8 cellular contexts compared by ENCODE assay signal in genomic region chr19:1273263-1274041, GRCh38. TPM values are rescaled to one million over a fixed set of nuclear protein-coding genes. Genes with fewer than 3 reads are reported as not detected.
A peak's percentile ranks its signal among the peaks of the same experiment; 100 is the strongest.
DNase-seq lines count a peak whose midpoint lies in the region; ATAC-seq and TF ChIP-seq lines count a peak whose summit lies in the region.

No MANE protein-coding gene starts in this region.

- peaks cover 18% of the 10 kb centered on the region for H3K4me1 Mint-ChIP-seq in MCF 10A (ENCODE audit: insufficient read depth, unreplicated experiment)

- no peak for TF ChIP-seq RAD21 in IMR-90 (IDR thresholded peaks at IDR 0.05; ENCODE audit: low read length)

- no peaks in the 10 kb centered on the region for H3K9me3 ChIP-seq in BLaER1
- no peaks in the 10 kb centered on the region for H3K9me3 ChIP-seq in IMR-90 (ENCODE audit: control insufficient read depth, insufficient read depth, low read length)
- no peaks in the 10 kb centered on the region for H3K9me3 ChIP-seq in muscle layer of colon (ENCODE audit: low read length)

- H2AFZ ChIP-seq in IMR-90 (replicated peaks; ENCODE audit: low read length, poor library complexity), result no peak overlapping the region

- intact Hi-C loops in IMR-90 (cut with micrococcal nuclease) (no loop called here), MCF 10A (cut with micrococcal nuclease) (loop anchor here (10.0 kb wide), 1 partner anchor 111 kb away; the partner anchor contains the start of gene NDUFS7)

- H3K56ac ChIP-seq in IMR-90 (ENCODE audit: extremely low read depth, insufficient read depth, low read length), result no peak overlapping the region

- H3K79me1 ChIP-seq in IMR-90 (ENCODE audit: low read depth in 1 of 2, low read length in 2 of 2), result peaks cover 22 to 70% of the 10 kb centered on the region in 2 experiments; a peak in 3 of 4 replicates

- POLR2A ChIA-PET in IMR-90 (lab: Charles Lee; ENCODE audit: unreplicated experiment) (interaction anchor here (1.0 kb wide), 1 partner anchor 20 kb away, joined by 4 read pairs; no protein-coding TSS in a partner anchor), MCF 10A (lab: Yijun Ruan, JAX) (interaction anchor here (0.5 to 2.9 kb wide), 12 partner anchors 11 to 698 kb away, joined by 3 to 15 read pairs (median 3); partner anchors contain the start of gene ATP5F1D)

- CTCF ChIA-PET in IMR-90 (lab: Yijun Ruan, JAX) (interaction anchor here (0.6 kb wide), 1 partner anchor 42 kb away, joined by 5 read pairs; no protein-coding TSS in a partner anchor), MCF 10A (lab: Yijun Ruan, JAX) (interaction anchor here (0.8 to 1.9 kb wide), 3 partner anchors 29 to 177 kb away, joined by 3 to 20 read pairs (median 5); no protein-coding TSS in a partner anchor)

- H3K27me3 Mint-ChIP-seq in MCF 10A (ENCODE audit: insufficient read depth, unreplicated experiment), result no peaks in the 10 kb centered on the region

- H3K23ac ChIP-seq in IMR-90 (ENCODE audit: low read depth, low read length), result peak overlapping the region; percentile 59; the same call in 1 of the 2 replicates

- no peaks in the 10 kb centered on the region for H3K27me3 ChIP-seq in BLaER1
- no peaks in the 10 kb centered on the region for H3K27me3 ChIP-seq in IMR-90 (ENCODE audit: control insufficient read depth, insufficient read depth, low read length)
- no peaks in the 10 kb centered on the region for H3K27me3 ChIP-seq in muscle layer of colon (ENCODE audit: control insufficient read depth in 1 of 2, insufficient read depth in 2 of 2, low read length in 2 of 2)

- no TSS peak for BruUV-seq in IMR-90 (replicated peaks; lab: Mats Ljungman, UMichigan)
- no TSS peak for BruUV-seq in MCF 10A (replicated peaks; lab: Mats Ljungman, UMichigan)

- in situ Hi-C loops in IMR-90 (cut with MboI; ENCODE audit: low sequenced_read_pairs), result no loop called here

- H3K18ac ChIP-seq in IMR-90 (ENCODE audit: low read depth, low read length), result no peak overlapping the region

- H2AK5ac ChIP-seq in IMR-90 (ENCODE audit: low read depth, low read length), result no peak overlapping the region

- no peak overlapping the region for H2BK120ac ChIP-seq in IMR-90 (ENCODE audit: low read depth, low read length)

- no peak for TF ChIP-seq CTCF in IMR-90 (conservative IDR thresholded peaks at IDR 0.05; ENCODE audit: low read depth, low read length)
- no peak for TF ChIP-seq CTCF in MCF 10A (IDR thresholded peaks at IDR 0.05; ENCODE audit: unreplicated experiment)

- no peak for ATAC-seq in IMR-90 (ENCODE audit: low read depth)

- H3K4me3 Mint-ChIP-seq in MCF 10A (ENCODE audit: unreplicated experiment), result peak overlapping the region; percentile 77

- DNase-seq in IMR-90 (no peak), MCF 10A (ENCODE audit: unreplicated experiment) (no peak), NCI-H69 (lab: John Stamatoyannopoulos, UW) (no peak), HT-29 (ENCODE audit: low spot score) (no peak), T-helper 9 cell (no peak), NCI-H1694 (lab: John Stamatoyannopoulos, UW) (no peak)

- H3K27ac Mint-ChIP-seq in MCF 10A (ENCODE audit: low read depth, unreplicated experiment), result no peak overlapping the region

- WGBS in IMR-90 (ENCODE audit: extremely low coverage in 2 of 2, insufficient read length in 1 of 2), 2 experiments, result 87% methylated on average over 19 of the region's 25 CpGs; no CpG with 5 or more reads in 1 of the 2 experiments

- no peak overlapping the region for H4K5ac ChIP-seq in IMR-90 (ENCODE audit: low read depth, low read length)

- no peak overlapping the region for H3K14ac ChIP-seq in IMR-90 (replicated peaks; ENCODE audit: low read depth, low read length)

- no peak overlapping the region for H2BK15ac ChIP-seq in IMR-90 (ENCODE audit: low read depth, low read length)

- H2AK9ac ChIP-seq in IMR-90 (replicated peaks; ENCODE audit: low read depth, low read length, poor library complexity), result peak overlapping the region; percentile 13

- H3K36me3 ChIP-seq in BLaER1 (peaks cover 64% of the 10 kb centered on the region), IMR-90 (ENCODE audit: control insufficient read depth, insufficient read depth, low read length) (peaks cover 47% of the 10 kb centered on the region), muscle layer of colon (ENCODE audit: insufficient read depth, low read length) (peaks cover 45% of the 10 kb centered on the region)

- no peaks in the 10 kb centered on the region; the same call in 1 of the 2 replicates for H3K9me1 ChIP-seq in IMR-90 (ENCODE audit: insufficient read depth, low read length)

- peak overlapping the region; percentile 99; the same call in 1 of the 2 replicates for H3K4me2 ChIP-seq in BLaER1
- no peak overlapping the region for H3K4me2 ChIP-seq in IMR-90 (ENCODE audit: low read depth, low read length)

- H4K20me1 ChIP-seq in BLaER1 (peaks cover 72% of the 10 kb centered on the region), IMR-90 (ENCODE audit: insufficient read depth, low read length) (peaks cover 72% of the 10 kb centered on the region)

- H3K4me3 ChIP-seq in BLaER1 (no peak overlapping the region), IMR-90 (ENCODE audit: insufficient read depth, low read depth, low read length) (no peak overlapping the region), muscle layer of colon (ENCODE audit: low read depth in 1 of 2, low read length in 2 of 2) (peak overlapping the region in 1 of 2 donors; percentile 11)

- no peaks in the 10 kb centered on the region for H3K9me3 Mint-ChIP-seq in MCF 10A (ENCODE audit: unreplicated experiment)

- H3K9ac ChIP-seq in BLaER1 (peak overlapping the region; percentile 98; the same call in 1 of the 2 replicates), IMR-90 (ENCODE audit: low read depth, low read length) (no peak overlapping the region), muscle layer of colon (ENCODE audit: low read length) (no peak overlapping the region)

- H3K4me1 ChIP-seq in BLaER1 (peaks cover 77% of the 10 kb centered on the region), IMR-90 (ENCODE audit: control insufficient read depth, insufficient read depth, low read length) (peaks cover 29% of the 10 kb centered on the region), muscle layer of colon (ENCODE audit: insufficient read depth, low read length) (peaks cover 59% of the 10 kb centered on the region)

- no peak overlapping the region for H3K4ac ChIP-seq in IMR-90 (ENCODE audit: low read depth, low read length)

- H3K27ac ChIP-seq in BLaER1 (no peak overlapping the region), IMR-90 (ENCODE audit: insufficient read depth, low read length) (no peak overlapping the region), muscle layer of colon (ENCODE audit: low read depth, low read length) (peak overlapping the region; percentile 98)

- peaks cover 80% of the 10 kb centered on the region for H3K36me3 Mint-ChIP-seq in MCF 10A (ENCODE audit: insufficient read depth, unreplicated experiment)

- dilution Hi-C loops in IMR-90 (cut with HindIII; ENCODE audit: low sequenced_read_pairs, unreplicated experiment), result no loop called here

- H4K8ac ChIP-seq in IMR-90 (ENCODE audit: low read depth in 2 of 2, low read length in 2 of 2), result no peak overlapping the region

- no peak overlapping the region for H4K91ac ChIP-seq in IMR-90 (ENCODE audit: insufficient read depth, low read depth, low read length)

- H2BK5ac ChIP-seq in IMR-90 (ENCODE audit: low read depth, low read length, poor library complexity, severe bottlenecking), result no peak overlapping the region

- no peak overlapping the region for H2BK20ac ChIP-seq in IMR-90 (ENCODE audit: low read depth, low read length)

- peak; percentile 19; the same call in 1 of the 2 replicates for TF ChIP-seq POLR2A in IMR-90 (IDR thresholded peaks at IDR 0.05; ENCODE audit: low read depth, low read length)

TF ChIP-seq in IMR-90, 13 proteins besides CTCF, POLR2A, EP300 and RAD21 (continues in another document):
- TF ChIP-seq RCOR1 (IDR thresholded peaks at IDR 0.05; ENCODE audit: insufficient replicate concordance, low read length), result no peak
- no peak for TF ChIP-seq RFX5 (IDR thresholded peaks at IDR 0.05; ENCODE audit: low read depth, low read length)
- TF ChIP-seq FOS (IDR thresholded peaks at IDR 0.05; ENCODE audit: low read depth, low read length), result no peak

RNA-seq across cellular contexts. Expression of gene FAM174C, which starts 1.9 kb away (rescaled TPM):
- total RNA-seq in IMR-90 (2012; rRNA removed) (7.5 and 10.6 TPM in 2 replicates), MCF 10A (2022) (71.0 and 85.2 TPM in 2 replicates)
- polyA plus RNA-seq in IMR-90 (2012; rRNA removed), result 61.8 and 93.4 TPM in 2 replicates
- 94.9 and 135 TPM in 2 replicates for polyA plus RNA-seq in IMR-90 (2012; cell fraction: cytosol; rRNA removed)
- 46.6 and 93.7 TPM in 2 replicates for polyA plus RNA-seq in IMR-90 (2012; cell fraction: nucleus; rRNA removed; ENCODE audit: low replicate concordance)
- 156 and 183 TPM in 2 replicates for total RNA-seq in HT-29 (2014; rRNA removed; shearing (Covaris generic))

RNA-seq across cellular contexts. Expression of gene CIRBP, which starts 4.3 kb away (rescaled TPM):
- total RNA-seq in IMR-90 (2012; rRNA removed) (226 and 299 TPM in 2 replicates), MCF 10A (2022) (316 and 362 TPM in 2 replicates)
- polyA plus RNA-seq in IMR-90 (2012; rRNA removed), result 405 and 542 TPM in 2 replicates
- polyA plus RNA-seq in IMR-90 (2012; cell fraction: cytosol; rRNA removed), result 562 and 617 TPM in 2 replicates
- 2,129 and 2,924 TPM in 2 replicates for polyA plus RNA-seq in IMR-90 (2012; cell fraction: nucleus; rRNA removed; ENCODE audit: low replicate concordance)
- total RNA-seq in HT-29 (2014; rRNA removed; shearing (Covaris generic)), result 72.3 and 72.7 TPM in 2 replicates

RNA-seq across cellular contexts. Expression of gene EFNA2, which starts 12.2 kb away (rescaled TPM):
- total RNA-seq in IMR-90 (2012; rRNA removed), result not detected in 2 replicates
- not detected in 2 replicates for polyA plus RNA-seq in IMR-90 (2012; rRNA removed)
- 0.10 TPM in 1 of 2 replicates, not detected in the other for polyA plus RNA-seq in IMR-90 (2012; cell fraction: cytosol; rRNA removed)
- polyA plus RNA-seq in IMR-90 (2012; cell fraction: nucleus; rRNA removed; ENCODE audit: low replicate concordance), result 0.07 TPM in 1 of 2 replicates, not detected in the other
- total RNA-seq in MCF 10A (2022), result not detected in 2 replicates
- 43.6 and 48.5 TPM in 2 replicates for total RNA-seq in HT-29 (2014; rRNA removed; shearing (Covaris generic))

RNA-seq across cellular contexts. Expression of gene MIDN, which starts 25.1 kb away (rescaled TPM):
- total RNA-seq in IMR-90 (2012; rRNA removed) (2.2 and 2.5 TPM in 2 replicates), MCF 10A (2022) (73.6 and 96.9 TPM in 2 replicates)
- 24.1 and 26.0 TPM in 2 replicates for polyA plus RNA-seq in IMR-90 (2012; rRNA removed)
- polyA plus RNA-seq in IMR-90 (2012; cell fraction: cytosol; rRNA removed), result 39.2 and 47.7 TPM in 2 replicates
- polyA plus RNA-seq in IMR-90 (2012; cell fraction: nucleus; rRNA removed; ENCODE audit: low replicate concordance), result 97.0 and 144 TPM in 2 replicates
- 32.5 and 38.6 TPM in 2 replicates for total RNA-seq in HT-29 (2014; rRNA removed; shearing (Covaris generic))

RNA-seq across cellular contexts. Expression of gene ATP5F1D, which starts 31.9 kb away (rescaled TPM):
- 7.3 and 13.6 TPM in 2 replicates for total RNA-seq in IMR-90 (2012; rRNA removed)
- polyA plus RNA-seq in IMR-90 (2012; rRNA removed), result 140 and 189 TPM in 2 replicates
- polyA plus RNA-seq in IMR-90 (2012; cell fraction: cytosol; rRNA removed), result 348 and 386 TPM in 2 replicates
- 72.4 and 213 TPM in 2 replicates for polyA plus RNA-seq in IMR-90 (2012; cell fraction: nucleus; rRNA removed; ENCODE audit: low replicate concordance)
- 256 and 258 TPM in 2 replicates for total RNA-seq in MCF 10A (2022)
- 142 and 159 TPM in 2 replicates for total RNA-seq in HT-29 (2014; rRNA removed; shearing (Covaris generic))

Comparison
In these comparisons a context has a peak if more than half of its experiments do, and no peak if none do; other contexts are left out.
1. RNA of gene EFNA2, which starts 12.2 kb away (total RNA-seq): 43.6 to 48.5 TPM in HT-29; not detected in IMR-90 and not detected in MCF 10A; every median in the first group is over 10 times any median in the second.